Comparison of ENCODE assay signal across 11 cellular contexts in genomic region chrX:45186643-45187026, GRCh38. TPM values are rescaled to one million over a fixed set of nuclear protein-coding genes. Genes with fewer than 3 reads are reported as not detected.
DNase-seq lines count a peak whose midpoint lies in the region; ATAC-seq and TF ChIP-seq lines count a peak whose summit lies in the region.
"Had no signal": no experiment of that assay in that cellular context is flagged by ENCODE, and none has a peak within 500 bp of the region (broad histone marks: within the 10 kb centered on the region; RNA-seq: fewer than 3 reads in every experiment).

No MANE protein-coding gene starts in this region.

- H3K9me3 ChIP-seq in A673 (ENCODE audit: low read depth, low read length, poor library complexity, severe bottlenecking) (no peaks in the 10 kb centered on the region), OCI-LY7 (ENCODE audit: low read length) (no peaks in the 10 kb centered on the region), esophagus squamous epithelium (no peaks in the 10 kb centered on the region)

- H3K79me2 ChIP-seq in OCI-LY7 (ENCODE audit: insufficient read depth, low read depth, low read length): no peaks in the 10 kb centered on the region

- peak overlapping the region; percentile 54; the same call in 1 of the 2 replicates for H2AFZ ChIP-seq in OCI-LY7 (ENCODE audit: low read length)

- ATAC-seq in GM18870 (IDR thresholded peaks at IDR 0.05; ENCODE audit: unreplicated experiment): peak; percentile 23

- CTCF ChIA-PET in A673 (lab: Charles Lee): interaction anchor here (0.5 kb wide), 1 partner anchor 574 kb away, joined by 3 read pairs; no protein-coding TSS in a partner anchor
- CTCF ChIA-PET in OCI-LY7 (lab: Charles Lee; ENCODE audit: unreplicated experiment): no interaction called here

- H3K36me3 ChIP-seq in A673 (ENCODE audit: insufficient read depth, low read length, poor library complexity, severe bottlenecking) (no peaks in the 10 kb centered on the region), OCI-LY7 (ENCODE audit: insufficient read depth, low read length) (no peaks in the 10 kb centered on the region), esophagus squamous epithelium (no peaks in the 10 kb centered on the region)

- H3K27ac ChIP-seq in A673 (ENCODE audit: low read depth, low read length, poor library complexity, severe bottlenecking): no peak overlapping the region
- no peak overlapping the region for H3K27ac ChIP-seq in OCI-LY7 (ENCODE audit: low read depth, low read length, poor library complexity, severe bottlenecking)
- peak overlapping the region in 1 of 4 donors; percentile 7 for H3K27ac ChIP-seq in esophagus squamous epithelium

- BruUV-seq in A673 (replicated peaks; lab: Mats Ljungman, UMichigan) (no TSS peak), OCI-LY7 (replicated peaks; lab: Mats Ljungman, UMichigan) (no TSS peak)

- no peak for DNase-seq in A673 (ENCODE audit: low spot score)
- DNase-seq in OCI-LY7 (ENCODE audit: low spot score): no peak
- no peak for DNase-seq in esophagus squamous epithelium (lab: John Stamatoyannopoulos, UW)
- DNase-seq in cerebellum (ENCODE audit: low spot score): no peak
- DNase-seq in putamen (ENCODE audit: low spot score): no peak
- DNase-seq in DMS 273 treated with DMSO at 0.1 percent for 48 hours (lab: John Stamatoyannopoulos, UW): no peak
- no peak for DNase-seq in G401 (ENCODE audit: low spot score)

- peak overlapping the region; percentile 44 for H3K4me3 ChIP-seq in A673 (ENCODE audit: low read depth, low read length, poor library complexity, severe bottlenecking)
- H3K4me3 ChIP-seq in OCI-LY7 (ENCODE audit: low read depth, low read length, poor library complexity, severe bottlenecking): no peak overlapping the region
- peak overlapping the region in 3 of 4 donors; percentile 46 to 61 (median 48) for H3K4me3 ChIP-seq in esophagus squamous epithelium

- no peak for TF ChIP-seq POLR2A in esophagus squamous epithelium (IDR thresholded peaks at IDR 0.05)

- H4K20me1 ChIP-seq in OCI-LY7 (ENCODE audit: insufficient read depth, low read length): no peaks in the 10 kb centered on the region

- H3K27me3 ChIP-seq in A673 (replicated peaks; ENCODE audit: insufficient read depth, low read depth, low read length, poor library complexity) (no peaks in the 10 kb centered on the region), esophagus squamous epithelium (peaks cover 0 to 4% (median 0%) of the 10 kb centered on the region in 4 donors)

- in situ Hi-C loops in G401 (cut with HindIII; ENCODE audit: low sequenced_read_pairs): no loop called here

- WGBS in esophagus squamous epithelium, 2 donors: 40 to 44% methylated on average over 4 of the region's 4 CpGs

- TF ChIP-seq CTCF in A673 (conservative IDR thresholded peaks at IDR 0.05; ENCODE audit: low read depth, low read length) (no peak), OCI-LY7 (conservative IDR thresholded peaks at IDR 0.05; ENCODE audit: low read length) (no peak), esophagus squamous epithelium (IDR thresholded peaks at IDR 0.05) (no peak)

- no peak overlapping the region for H3K4me2 ChIP-seq in OCI-LY7 (ENCODE audit: low read length)

- intact Hi-C loops in A673 (cut with micrococcal nuclease; ENCODE audit: unreplicated experiment) (no loop called here), OCI-LY7 (cut with micrococcal nuclease; ENCODE audit: unreplicated experiment) (no loop called here), esophagus squamous epithelium (cut with DNase I) (no loop called here)

- POLR2A ChIA-PET in A673 (lab: Charles Lee; ENCODE audit: low non-redundant PET) (no interaction called here), OCI-LY7 (lab: Charles Lee) (no interaction called here)

- no peaks in the 10 kb centered on the region for H3K9me2 ChIP-seq in OCI-LY7 (ENCODE audit: insufficient read depth, low read length)

- peaks cover 3% of the 10 kb centered on the region for H3K4me1 ChIP-seq in A673 (ENCODE audit: insufficient read depth, low read length, poor library complexity, severe bottlenecking)
- no peaks in the 10 kb centered on the region for H3K4me1 ChIP-seq in OCI-LY7 (ENCODE audit: insufficient read depth, low read length, poor library complexity, severe bottlenecking)
- peaks cover 0 to 7% (median 4%) of the 10 kb centered on the region in 3 donors for H3K4me1 ChIP-seq in esophagus squamous epithelium

RNA-seq across cellular contexts. Expression of gene DIPK2B, which starts 14.0 kb away (rescaled TPM):
- total RNA-seq in A673 (2021) (not detected in 2 replicates), OCI-LY7 (2022) (not detected in 2 replicates), esophagus squamous epithelium (10 to 100 TPM in 1 of 4 donors, 1 to 10 TPM in 3; 1.1 to 11.6 (median 5.0) TPM), cerebellum (5.0 TPM)
- total RNA-seq in OCI-LY7 (2014; rRNA removed; shearing (Covaris generic)): not detected in 2 replicates
- total RNA-seq in G401 (2014; rRNA removed; shearing (Covaris generic)): not detected in 2 replicates
- total RNA-seq: Daoy, H7, M059J had no signal
